In genomic region chr18:49707594-49707993, GRCh38 we compare ENCODE assay signal across 38 cellular contexts.
"Had no signal": no experiment of that assay in that cellular context is flagged by ENCODE, and none has a peak within 500 bp of the region (broad histone marks: within the 10 kb centered on the region; RNA-seq: fewer than 3 reads in every experiment).

No MANE protein-coding gene starts in this region.

- H3K9me3 Mint-ChIP-seq: activated CD4-positive, alpha-beta T cell treated with anti-CD3 and anti-CD28 coated beads, Interleukin-2, amount 10 ng/mL, durations not matched to agents 24 days and 14 days; activated CD8-positive, alpha-beta T cell treated with anti-CD3 and anti-CD28 coated beads for 36 hours; activated naive CD4-positive, alpha-beta T cell treated with anti-CD3 and anti-CD28 coated beads, Interleukin-2, amount 50 U/mL, for 24 hours; activated T-cell treated with anti-CD3 and anti-CD28 coated beads, Interleukin-2, amount 50 U/mL, for 72 hours; activated T-helper 17 cell treated with anti-CD3 and anti-CD28 coated beads, Interleukin-2, amount 50 U/mL, for 72 hours had no signal

- H3K4me1 Mint-ChIP-seq: activated CD4-positive, alpha-beta T cell treated with anti-CD3 and anti-CD28 coated beads, Interleukin-2, amount 10 ng/mL, durations not matched to agents 24 days and 14 days; activated naive CD4-positive, alpha-beta T cell treated with anti-CD3 and anti-CD28 coated beads, Interleukin-2, amount 50 U/mL, for 24 hours; activated T-helper 17 cell treated with anti-CD3 and anti-CD28 coated beads, Interleukin-2, amount 50 U/mL, for 72 hours had no signal

- H3K27me3 ChIP-seq: ascending aorta, body of pancreas, Peyer's patch, SJSA1 had no signal

- H3K9ac ChIP-seq: KMS-11 had no signal

- H3K4me3 Mint-ChIP-seq: activated CD4-positive, alpha-beta T cell treated with anti-CD3 and anti-CD28 coated beads, Interleukin-2, amount 10 ng/mL, durations not matched to agents 24 days and 14 days; activated CD8-positive, alpha-beta T cell treated with anti-CD3 and anti-CD28 coated beads for 36 hours; activated naive CD4-positive, alpha-beta T cell treated with anti-CD3 and anti-CD28 coated beads, Interleukin-2, amount 50 U/mL, for 24 hours; activated naive CD8-positive, alpha-beta T cell treated with anti-CD3 and anti-CD28 coated beads, Interleukin-2, amount 10 ng/mL, durations not matched to agents 7 days and 5 days; activated T-cell treated with anti-CD3 and anti-CD28 coated beads, Interleukin-2, amount 50 U/mL, for 72 hours; activated T-helper 17 cell treated with anti-CD3 and anti-CD28 coated beads, Interleukin-2, amount 50 U/mL, for 72 hours had no signal

- H3K27ac ChIP-seq: ascending aorta, body of pancreas, KMS-11, Peyer's patch, SJSA1, VCaP had no signal

- H3K27me3 Mint-ChIP-seq: activated CD8-positive, alpha-beta T cell treated with anti-CD3 and anti-CD28 coated beads for 36 hours; activated naive CD4-positive, alpha-beta T cell treated with anti-CD3 and anti-CD28 coated beads, Interleukin-2, amount 50 U/mL, for 24 hours had no signal

- H3K4me3 ChIP-seq: ascending aorta, body of pancreas, Peyer's patch, SJSA1 had no signal

- H3K36me3 Mint-ChIP-seq: activated naive CD4-positive, alpha-beta T cell treated with anti-CD3 and anti-CD28 coated beads, Interleukin-2, amount 50 U/mL, for 24 hours; activated naive CD8-positive, alpha-beta T cell treated with anti-CD3 and anti-CD28 coated beads, Interleukin-2, amount 10 ng/mL, durations not matched to agents 7 days and 5 days had no signal

- ATAC-seq: activated CD8-positive, alpha-beta T cell treated with anti-CD3 and anti-CD28 coated beads for 36 hours; activated T-cell treated with anti-CD3 and anti-CD28 coated beads, Interleukin-2, amount 50 U/mL, for 72 hours; activated T-helper 17 cell treated with anti-CD3 and anti-CD28 coated beads, Interleukin-2, amount 50 U/mL, for 72 hours; body of pancreas; PC-3 had no signal

- H3K27ac Mint-ChIP-seq: activated CD4-positive, alpha-beta T cell treated with anti-CD3 and anti-CD28 coated beads, Interleukin-2, amount 10 ng/mL, durations not matched to agents 24 days and 14 days; activated CD8-positive, alpha-beta T cell treated with anti-CD3 and anti-CD28 coated beads for 36 hours; activated naive CD4-positive, alpha-beta T cell treated with anti-CD3 and anti-CD28 coated beads, Interleukin-2, amount 50 U/mL, for 24 hours; activated naive CD8-positive, alpha-beta T cell treated with anti-CD3 and anti-CD28 coated beads, Interleukin-2, amount 10 ng/mL, durations not matched to agents 7 days and 5 days; activated T-cell treated with anti-CD3 and anti-CD28 coated beads, Interleukin-2, amount 50 U/mL, for 72 hours; activated T-helper 17 cell treated with anti-CD3 and anti-CD28 coated beads, Interleukin-2, amount 50 U/mL, for 72 hours had no signal

- H3K36me3 ChIP-seq: ascending aorta, Peyer's patch, SJSA1 had no signal

- H3K9me3 ChIP-seq: ascending aorta, body of pancreas, Peyer's patch, SJSA1 had no signal

- DNase-seq: activated CD4-positive, alpha-beta T cell treated with anti-CD3 and anti-CD28 coated beads, Interleukin-2, amount 10 ng/mL, durations not matched to agents 24 days and 14 days; activated CD4-positive, alpha-beta T cell treated with anti-CD3 and anti-CD28 coated beads, Interleukin-2, amount 50 U/mL, for 4 hours; activated CD4-positive, CD25-positive, alpha-beta regulatory T cell; activated CD8-positive, alpha-beta T cell treated with anti-CD3 and anti-CD28 coated beads for 36 hours; activated gamma-delta T cell; activated naive CD4-positive, alpha-beta T cell treated with Interleukin-2 at 50 U/mL for 16 hours; activated naive CD8-positive, alpha-beta T cell treated with anti-CD3 and anti-CD28 coated beads, Interleukin-2, amount 10 ng/mL, durations not matched to agents 7 days and 5 days; activated T-cell treated with anti-CD3 and anti-CD28 coated beads, Interleukin-2, amount 50 U/mL, for 1 hour; activated T-cell treated with anti-CD3 and anti-CD28 coated beads, Interleukin-2, amount 50 U/mL, for 72 hours; caudate nucleus; cerebellar nuclear complex; MM.1S; MV-4-11; NCI-H1092; NCI-H1436 treated with DMSO at 0.1 percent for 48 hours; NCI-H1694 treated with DMSO at 0.1 percent for 48 hours; NCI-H2029; NCI-H2107; NCI-H2171; NCI-H446; NCI-H510A treated with DMSO at 0.1 percent for 48 hours; NCI-H526 treated with DMSO at 0.1 percent for 48 hours; NCI-H774; PC-3; Peyer's patch; RPMI8226; SHP77 treated with DMSO at 0.1 percent for 48 hours; SW 1271; T-helper 1 cell; T-helper 2 cell; T-helper 9 cell had no signal

- H3K4me1 ChIP-seq: ascending aorta, body of pancreas, Peyer's patch, SJSA1 had no signal
